ENCODE assay signal across 4 cellular contexts in genomic region chr1:24891367-24891766, GRCh38. TPM values are rescaled to one million over a fixed set of nuclear protein-coding genes. Genes with fewer than 3 reads are reported as not detected.
"Had no signal": no experiment of that assay in that cellular context is flagged by ENCODE, and none has a peak within 500 bp of the region (broad histone marks: within the 10 kb centered on the region; RNA-seq: fewer than 3 reads in every experiment).

No MANE protein-coding gene starts in this region.

RNA-seq across cellular contexts. Expression of gene RUNX3, which starts 38.7 kb away (rescaled TPM):
- total RNA-seq: LHCN-M2, MCF 10A, NCI-H460, PC-9 had no signal
